In genomic region chr14:50778757-50779483, GRCh38 we compare ENCODE assay signal across 1 cellular context.
TF ChIP-seq lines count a peak whose summit lies in the region.

No MANE protein-coding gene starts in this region.

TF ChIP-seq in SK-N-SH, 30 proteins besides CTCF, POLR2A, EP300 and RAD21 (continued from another document):
- TF ChIP-seq PBX3 (IDR thresholded peaks at IDR 0.05) (no peak), ELF1 (IDR thresholded peaks at IDR 0.05) (no peak), MEF2A (IDR thresholded peaks at IDR 0.05; ENCODE audit: borderline replicate concordance, low read depth) (no peak), EZH2phosphoT487 (IDR thresholded peaks at IDR 0.05; ENCODE audit: borderline replicate concordance, low read depth) (no peak), JUND (IDR thresholded peaks at IDR 0.05) (no peak), FOXM1 (IDR thresholded peaks at IDR 0.05; ENCODE audit: low read depth) (no peak), NRF1 (IDR thresholded peaks at IDR 0.05; ENCODE audit: low read depth, low read length) (no peak), SMC3 (IDR thresholded peaks at IDR 0.05; ENCODE audit: low read depth, low read length) (no peak), TCF12 (IDR thresholded peaks at IDR 0.05) (no peak), POLR2AphosphoS5 (IDR thresholded peaks at IDR 0.05; ENCODE audit: low read depth, low read length) (no peak), MXI1 (IDR thresholded peaks at IDR 0.05; ENCODE audit: low read depth, low read length) (no peak)
